Comparison of ENCODE assay signal across 28 cellular contexts in genomic region chr2:69416147-69416546, GRCh38.
"Had no signal": no experiment of that assay in that cellular context is flagged by ENCODE, and none has a peak within 500 bp of the region (broad histone marks: within the 10 kb centered on the region; RNA-seq: fewer than 3 reads in every experiment).

No MANE protein-coding gene starts in this region.

- H3K36me3 Mint-ChIP-seq: natural killer cell had no signal

- H3K4me1 ChIP-seq: left ventricle myocardium inferior, neural progenitor cell, suprapubic skin, tibial artery, upper lobe of right lung had no signal

- ATAC-seq: natural killer cell; right cardiac atrium; sciatic nerve; stimulated activated effector memory CD8-positive, alpha-beta T cell treated with anti-CD3 and anti-CD28 coated beads, Interleukin-12 subunit alpha, Interleukin-12 subunit beta, amount 100 ng/mL, for 72 hours; upper lobe of right lung had no signal

- H3K4me1 Mint-ChIP-seq: immature natural killer cell; mesothelial cell of epicardium; natural killer cell; nephron progenitor cell; neural progenitor cell; stimulated activated effector memory CD8-positive, alpha-beta T cell treated with anti-CD3 and anti-CD28 coated beads, Interleukin-12 subunit alpha, Interleukin-12 subunit beta, amount 100 ng/mL, for 72 hours had no signal

- DNase-seq: hypothalamus; immature natural killer cell; left ventricle myocardium inferior; mesendoderm; naive B cell; natural killer cell; nephron progenitor cell; occipital lobe; right cardiac atrium; spleen; stimulated activated CD4-positive, alpha-beta T cell treated with anti-CD3 and anti-CD28 coated beads, Interleukin-4, amount 100 ng/mL, for 24 hours; stimulated activated naive CD4-positive, alpha-beta T cell; tibial artery; trophoblast cell; upper lobe of right lung had no signal

- H3K4me3 Mint-ChIP-seq: immature natural killer cell; mesothelial cell of epicardium; naive B cell; natural killer cell; nephron progenitor cell; neural progenitor cell; stimulated activated effector memory CD8-positive, alpha-beta T cell treated with anti-CD3 and anti-CD28 coated beads, Interleukin-12 subunit alpha, Interleukin-12 subunit beta, amount 100 ng/mL, for 72 hours; stimulated activated naive CD8-positive, alpha-beta T cell treated with anti-CD3 and anti-CD28 coated beads, Interleukin-15, Interleukin-2, amounts not matched to agents 100 ng/mL and 50 ng/mL, for 24 hours had no signal

- H3K27me3 ChIP-seq: neural progenitor cell, neutrophil, spleen, suprapubic skin, tibial artery, upper lobe of right lung had no signal

- H3K4me3 ChIP-seq: left ventricle myocardium inferior, lung, neural progenitor cell, skin epidermis, spleen, suprapubic skin, thoracic aorta, tibial artery, upper lobe of right lung had no signal

- H3K27ac ChIP-seq: left ventricle myocardium inferior, neural progenitor cell, neutrophil, skin epidermis, spleen, suprapubic skin, thoracic aorta, tibial artery, upper lobe of right lung had no signal

- H3K9me3 Mint-ChIP-seq: immature natural killer cell; mesothelial cell of epicardium; naive B cell; natural killer cell; nephron progenitor cell; neural progenitor cell; stimulated activated effector memory CD8-positive, alpha-beta T cell treated with anti-CD3 and anti-CD28 coated beads, Interleukin-12 subunit alpha, Interleukin-12 subunit beta, amount 100 ng/mL, for 72 hours; stimulated activated naive CD8-positive, alpha-beta T cell treated with anti-CD3 and anti-CD28 coated beads, Interleukin-15, Interleukin-2, amounts not matched to agents 100 ng/mL and 50 ng/mL, for 24 hours had no signal

- H3K27ac Mint-ChIP-seq: immature natural killer cell; mesothelial cell of epicardium; natural killer cell; nephron progenitor cell; neural progenitor cell; progenitor cell of endocrine pancreas; stimulated activated effector memory CD8-positive, alpha-beta T cell treated with anti-CD3 and anti-CD28 coated beads, Interleukin-12 subunit alpha, Interleukin-12 subunit beta, amount 100 ng/mL, for 72 hours; stimulated activated naive CD8-positive, alpha-beta T cell treated with anti-CD3 and anti-CD28 coated beads, Interleukin-15, Interleukin-2, amounts not matched to agents 100 ng/mL and 50 ng/mL, for 24 hours had no signal

- H3K9me3 ChIP-seq: left ventricle myocardium inferior, neutrophil, spleen, suprapubic skin, thoracic aorta, tibial artery, upper lobe of right lung had no signal

- FAIRE-seq: islet of Langerhans, urothelium cell line had no signal

- H3K27me3 Mint-ChIP-seq: naive B cell; progenitor cell of endocrine pancreas; stimulated activated naive CD8-positive, alpha-beta T cell treated with anti-CD3 and anti-CD28 coated beads, Interleukin-15, Interleukin-2, amounts not matched to agents 100 ng/mL and 50 ng/mL, for 24 hours had no signal
